In genomic region chr1:151952811-151953210, GRCh38 we compare ENCODE assay signal across 15 cellular contexts. TPM values are rescaled to one million over a fixed set of nuclear protein-coding genes. Genes with fewer than 3 reads are reported as not detected.
DNase-seq lines count a peak whose midpoint lies in the region; ATAC-seq and TF ChIP-seq lines count a peak whose summit lies in the region.
"Had no signal": no experiment of that assay in that cellular context is flagged by ENCODE, and none has a peak within 500 bp of the region (broad histone marks: within the 10 kb centered on the region; RNA-seq: fewer than 3 reads in every experiment).

No MANE protein-coding gene starts in this region.

- no peak for TF ChIP-seq POLR2A in lower leg skin (IDR thresholded peaks at IDR 0.05)

- H3K9ac ChIP-seq in colonic mucosa (ENCODE audit: low read depth in 2 of 2, low read length in 2 of 2): no peak overlapping the region
- H3K9ac ChIP-seq: BLaER1 treated with 17β-estradiol and CSF1 and Interleukin-3, amounts not matched to agents 10 nM and 100 nM had no signal

- H3K4me3 ChIP-seq in DOHH2 (ENCODE audit: low read length) (peak overlapping the region; percentile 67), colonic mucosa (no peak overlapping the region), osteoblast (ENCODE audit: insufficient read depth, low read length) (no peak overlapping the region), lower leg skin (ENCODE audit: low read depth, poor library complexity, severe bottlenecking) (no peak overlapping the region)
- H3K4me3 ChIP-seq: BLaER1 treated with 17β-estradiol and CSF1 and Interleukin-3, amounts not matched to agents 10 nM and 100 nM; HAP-1; K562 had no signal

- H3K9me3 ChIP-seq in DOHH2 (ENCODE audit: control insufficient read depth, insufficient read depth, low read length) (no peaks in the 10 kb centered on the region), colonic mucosa (no peaks in the 10 kb centered on the region), osteoblast (ENCODE audit: low read depth, low read length) (no peaks in the 10 kb centered on the region)
- H3K9me3 ChIP-seq: BLaER1 treated with 17β-estradiol and CSF1 and Interleukin-3, amounts not matched to agents 10 nM and 100 nM; HAP-1 had no signal

- H2AFZ ChIP-seq in osteoblast (ENCODE audit: low read length): no peak overlapping the region

- peaks cover 7% of the 10 kb centered on the region for H3F3A ChIP-seq in DOHH2 (ENCODE audit: control insufficient read depth, insufficient read depth)

- TF ChIP-seq CTCF in DOHH2 (IDR thresholded peaks at IDR 0.05; ENCODE audit: low read depth, low read length, poor library complexity, severe bottlenecking): no peak
- no peak for TF ChIP-seq CTCF in colonic mucosa (IDR thresholded peaks at IDR 0.05)
- no peak for TF ChIP-seq CTCF in osteoblast (IDR thresholded peaks at IDR 0.05; ENCODE audit: extremely low read depth, low read depth, low read length)
- TF ChIP-seq CTCF in lower leg skin (IDR thresholded peaks at IDR 0.05): no peak

- 78 to 83% methylated on average over 1 of the region's 1 CpG for WGBS in lower leg skin, 2 donors

- DNase-seq in colonic mucosa (no peak), osteoblast (ENCODE audit: insufficient read length, low spot score, missing footprints) (peak; percentile 22), lower leg skin (ENCODE audit: low spot score in 2 of 2) (no peak), GM03348 (ENCODE audit: low spot score) (no peak)
- no peak for DNase-seq in activated naive CD4-positive, alpha-beta T cell treated with anti-CD3 and anti-CD28 coated beads, Interleukin-2, amount 50 U/mL, for 72 hours (ENCODE audit: low spot score in 2 of 2)
- DNase-seq: AML-193; CD4-positive, CD25-positive, alpha-beta regulatory T cell; DMS79; EL; HFFc6 had no signal

- H3K9me2 ChIP-seq in DOHH2 (replicated peaks; ENCODE audit: control insufficient read depth, low read length): no peaks in the 10 kb centered on the region

- H4K20me1 ChIP-seq in DOHH2 (ENCODE audit: control insufficient read depth, insufficient read depth, low read depth, low read length) (no peaks in the 10 kb centered on the region), osteoblast (ENCODE audit: insufficient read depth, low read length) (no peaks in the 10 kb centered on the region)
- H4K20me1 ChIP-seq: BLaER1 treated with 17β-estradiol and CSF1 and Interleukin-3, amounts not matched to agents 10 nM and 100 nM had no signal

- no peaks in the 10 kb centered on the region for H3K36me3 Mint-ChIP-seq in activated naive CD4-positive, alpha-beta T cell treated with anti-CD3 and anti-CD28 coated beads, Interleukin-2, amount 50 U/mL, for 72 hours
- H3K36me3 Mint-ChIP-seq: CD4-positive, CD25-positive, alpha-beta regulatory T cell had no signal

- peak overlapping the region; percentile 92 for H3K27ac ChIP-seq in DOHH2 (ENCODE audit: low read depth, low read length)
- peak overlapping the region; percentile 24 for H3K27ac ChIP-seq in colonic mucosa
- no peak overlapping the region for H3K27ac ChIP-seq in osteoblast (ENCODE audit: low read depth, low read length)
- H3K27ac ChIP-seq: BLaER1 treated with 17β-estradiol and CSF1 and Interleukin-3, amounts not matched to agents 10 nM and 100 nM had no signal

- H3K27me3 ChIP-seq in DOHH2 (ENCODE audit: control insufficient read depth, low read length) (no peaks in the 10 kb centered on the region), colonic mucosa (no peaks in the 10 kb centered on the region), osteoblast (ENCODE audit: insufficient read depth, low read length) (no peaks in the 10 kb centered on the region)
- H3K27me3 ChIP-seq: BLaER1 treated with 17β-estradiol and CSF1 and Interleukin-3, amounts not matched to agents 10 nM and 100 nM had no signal

- no peak overlapping the region for H3K27ac Mint-ChIP-seq in activated naive CD4-positive, alpha-beta T cell treated with anti-CD3 and anti-CD28 coated beads, Interleukin-2, amount 50 U/mL, for 72 hours
- H3K27ac Mint-ChIP-seq: CD4-positive, CD25-positive, alpha-beta regulatory T cell; HFFc6 had no signal

- intact Hi-C loops in colonic mucosa (cut with DNase I): no loop called here
- intact Hi-C loops in lower leg skin (cut with DNase I; ENCODE audit: low total_unique reads): no loop called here

- H3K4me1 ChIP-seq in DOHH2 (ENCODE audit: control insufficient read depth, low read length): peaks cover 78% of the 10 kb centered on the region
- H3K4me1 ChIP-seq in colonic mucosa: no peaks in the 10 kb centered on the region
- no peaks in the 10 kb centered on the region for H3K4me1 ChIP-seq in osteoblast (ENCODE audit: insufficient read depth, low read length)

- ATAC-seq in activated naive CD4-positive, alpha-beta T cell treated with anti-CD3 and anti-CD28 coated beads, Interleukin-2, amount 50 U/mL, for 72 hours: no peak
- ATAC-seq in HG02798 (IDR thresholded peaks at IDR 0.05; ENCODE audit: poor library complexity, unreplicated experiment): no peak
- ATAC-seq: K562 had no signal

- no peaks in the 10 kb centered on the region for H3K36me3 ChIP-seq in DOHH2 (ENCODE audit: control insufficient read depth, low read length)
- no peaks in the 10 kb centered on the region for H3K36me3 ChIP-seq in colonic mucosa
- no peaks in the 10 kb centered on the region for H3K36me3 ChIP-seq in osteoblast (ENCODE audit: insufficient read depth, low read length)
- H3K36me3 ChIP-seq: BLaER1 treated with 17β-estradiol and CSF1 and Interleukin-3, amounts not matched to agents 10 nM and 100 nM; HAP-1 had no signal

- H3K4me2 ChIP-seq in DOHH2 (ENCODE audit: low read length): peak overlapping the region; percentile 68
- no peak overlapping the region for H3K4me2 ChIP-seq in osteoblast (ENCODE audit: insufficient read depth, low read length)

- H3K79me2 ChIP-seq in DOHH2 (ENCODE audit: control insufficient read depth, low read length) (peaks cover 12% of the 10 kb centered on the region), osteoblast (ENCODE audit: insufficient read depth, low read length) (no peaks in the 10 kb centered on the region)

- no peaks in the 10 kb centered on the region for H3K9me3 Mint-ChIP-seq in activated naive CD4-positive, alpha-beta T cell treated with anti-CD3 and anti-CD28 coated beads, Interleukin-2, amount 50 U/mL, for 72 hours
- H3K9me3 Mint-ChIP-seq: CD4-positive, CD25-positive, alpha-beta regulatory T cell; HFFc6 had no signal

RNA-seq across cellular contexts. Expression of gene S100A10, which starts 40.8 kb away (rescaled TPM):
- total RNA-seq in colonic mucosa: 1,000 to 10,000 TPM; 1,313 to 1,485 TPM
- total RNA-seq in osteoblast: 103 and 116 TPM in 2 replicates
- total RNA-seq in activated naive CD4-positive, alpha-beta T cell treated with anti-CD3 and anti-CD28 coated beads, Interleukin-2, amount 50 U/mL, for 72 hours: 100 to 1,000 TPM in 1 of 2 donors, 10 to 100 TPM in 1; 49.2 to 290 TPM
- total RNA-seq in lower leg skin: 100 to 1,000 TPM in 2 of 4 donors, 10 to 100 TPM in 2; 74.8 to 153 (median 102) TPM

RNA-seq across cellular contexts. Expression of gene THEM4, which starts 43.5 kb away (rescaled TPM):
- total RNA-seq in colonic mucosa (1 to 10 TPM; 6.6 to 7.7 TPM), osteoblast (9.8 and 13.8 TPM in 2 replicates), lower leg skin (10 to 100 TPM in 1 of 4 donors, 1 to 10 TPM in 3; 5.1 to 15.3 (median 7.0) TPM)
- 10 to 100 TPM; 20.4 to 27.4 TPM for total RNA-seq in activated naive CD4-positive, alpha-beta T cell treated with anti-CD3 and anti-CD28 coated beads, Interleukin-2, amount 50 U/mL, for 72 hours

Comparison
In these comparisons a context has a peak if more than half of its experiments do, and no peak if none do; other contexts are left out.
1. RNA of gene S100A10, which starts 40.8 kb away (total RNA-seq): 1,313 to 1,485 TPM in colonic mucosa; 49.2 to 290 TPM in activated naive CD4-positive, alpha-beta T cell treated with anti-CD3 and anti-CD28 coated beads, Interleukin-2, amount 50 U/mL, for 72 hours, 103 to 116 TPM in osteoblast and 74.8 to 153 TPM in lower leg skin; every median in the first group is over 4 times any median in the second.